Comparison of ENCODE assay signal across 7 cellular contexts in the genomic region with DNA sequence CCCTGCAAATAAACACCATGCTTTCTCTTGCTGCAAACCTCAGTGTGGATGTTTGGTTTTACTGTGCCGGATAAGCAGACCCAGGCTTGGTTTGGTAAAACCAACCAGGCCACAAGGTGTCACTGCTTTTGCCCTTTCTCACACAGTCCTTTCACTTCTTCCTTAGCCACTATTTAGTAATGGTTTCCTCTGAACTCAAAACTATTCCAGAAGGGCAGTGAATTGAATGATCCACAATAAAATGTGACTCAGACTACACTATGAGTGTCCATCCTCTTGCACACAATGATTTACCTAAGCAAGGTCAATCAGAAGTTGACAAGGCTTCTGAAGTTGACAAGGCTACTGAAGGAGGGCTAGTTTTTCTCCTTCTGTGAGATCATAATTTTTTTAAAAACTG.
DNase-seq lines count a peak whose midpoint lies in the region; ATAC-seq and TF ChIP-seq lines count a peak whose summit lies in the region.

No MANE protein-coding gene starts in this region.

- peak; percentile 57 for TF ChIP-seq CTCF in fibroblast of the aortic adventitia (IDR thresholded peaks at IDR 0.05; ENCODE audit: insufficient read depth, low read length)

- H3K4me1 Mint-ChIP-seq in stimulated activated naive B cell treated with anti-CD40 and anti-IgM and Interleukin-4, amounts not matched to agents 10 μg/mL and 1 μg/mL and 100 μg/mL, for 72 hours: peaks cover 0 to 2% of the 10 kb centered on the region in 2 donors

- no peak overlapping the region for H3K4me3 ChIP-seq in fibroblast of the aortic adventitia (ENCODE audit: low read depth, low read length)

- ATAC-seq in GM21423 (IDR thresholded peaks at IDR 0.05; ENCODE audit: unreplicated experiment): peak; percentile 54
- ATAC-seq in stimulated activated naive B cell treated with anti-CD40 and anti-IgM and Interleukin-4, amounts not matched to agents 10 μg/mL and 1 μg/mL and 100 μg/mL, for 72 hours (replicated peaks): peak; percentile 72 to 74

- no peak overlapping the region for H3K27ac Mint-ChIP-seq in stimulated activated naive B cell treated with anti-CD40 and anti-IgM and Interleukin-4, amounts not matched to agents 10 μg/mL and 1 μg/mL and 100 μg/mL, for 72 hours

- H3K9me3 Mint-ChIP-seq in stimulated activated naive B cell treated with anti-CD40 and anti-IgM and Interleukin-4, amounts not matched to agents 10 μg/mL and 1 μg/mL and 100 μg/mL, for 72 hours: peaks cover 0 to 2% of the 10 kb centered on the region in 2 donors

- H3K27me3 Mint-ChIP-seq in stimulated activated naive B cell treated with anti-CD40 and anti-IgM and Interleukin-4, amounts not matched to agents 10 μg/mL and 1 μg/mL and 100 μg/mL, for 72 hours: no peaks in the 10 kb centered on the region

- no peak overlapping the region for H3K4me3 Mint-ChIP-seq in stimulated activated naive B cell treated with anti-CD40 and anti-IgM and Interleukin-4, amounts not matched to agents 10 μg/mL and 1 μg/mL and 100 μg/mL, for 72 hours

- DNase-seq in NCI-H69 (lab: John Stamatoyannopoulos, UW): peak; percentile 5
- peak; percentile 76 for DNase-seq in fibroblast of the aortic adventitia (ENCODE audit: low read depth)
- no peak for DNase-seq in stimulated activated naive B cell treated with anti-CD40 and anti-IgM and Interleukin-4, amounts not matched to agents 10 μg/mL and 1 μg/mL and 100 μg/mL, for 72 hours
- no peak for DNase-seq in NK-92 (lab: John Stamatoyannopoulos, UW; ENCODE audit: unreplicated experiment)
- DNase-seq in amniotic stem cell (lab: John Stamatoyannopoulos, UW): no peak
- DNase-seq in NCI-H526 treated with DMSO at 0.1 percent for 48 hours (lab: John Stamatoyannopoulos, UW): no peak

- no peaks in the 10 kb centered on the region for H3K36me3 Mint-ChIP-seq in stimulated activated naive B cell treated with anti-CD40 and anti-IgM and Interleukin-4, amounts not matched to agents 10 μg/mL and 1 μg/mL and 100 μg/mL, for 72 hours

Comparison
In these comparisons a context has a peak if more than half of its experiments do, and no peak if none do; other contexts are left out.
1. DNase-seq: peak in NCI-H69 (single experiment) and fibroblast of the aortic adventitia (single experiment); none in stimulated activated naive B cell treated with anti-CD40 and anti-IgM and Interleukin-4, amounts not matched to agents 10 μg/mL and 1 μg/mL and 100 μg/mL, for 72 hours (single experiment), NK-92 (single experiment), amniotic stem cell (single experiment) and NCI-H526 treated with DMSO at 0.1 percent for 48 hours (single experiment).